Comparison of ENCODE assay signal across 8 cellular contexts in genomic region chr3:150925751-150926201, GRCh38.
DNase-seq lines count a peak whose midpoint lies in the region; ATAC-seq and TF ChIP-seq lines count a peak whose summit lies in the region.

No MANE protein-coding gene starts in this region.

- TF ChIP-seq CTCF in AG09319 (IDR thresholded peaks at IDR 0.05; ENCODE audit: low read depth, low read length) (peak; percentile 50), fibroblast of mammary gland (conservative IDR thresholded peaks at IDR 0.05; ENCODE audit: control insufficient read depth, insufficient read depth, low read depth, low read length) (peak; percentile 63)

- ATAC-seq in GM18867 (IDR thresholded peaks at IDR 0.05; ENCODE audit: unreplicated experiment), result peak; percentile 96
- ATAC-seq in HG03103 (IDR thresholded peaks at IDR 0.05; ENCODE audit: low read depth, unreplicated experiment), result peak; percentile 84

- H3K4me3 ChIP-seq in fibroblast of mammary gland (ENCODE audit: control insufficient read depth, low read depth, low read length), result no peak overlapping the region

- DNase-seq in AG09319 (ENCODE audit: extremely low read depth, low read depth), result no peak
- peak; percentile 78 for DNase-seq in NCI-H774 (lab: John Stamatoyannopoulos, UW)
- DNase-seq in activated CD8-positive, alpha-beta memory T cell treated with anti-CD3 and anti-CD28 coated beads, Interleukin-2, amount 50 U/mL, for 24 hours (ENCODE audit: extremely low read depth), result peak; percentile 6
- DNase-seq in fibroblast of mammary gland (ENCODE audit: low read depth), result peak; percentile 16
- DNase-seq in posterior cingulate gyrus, result peak in 7 of 10 donors; percentile 13 to 86 (median 32)
- no peak for DNase-seq in hippocampal formation (lab: John Stamatoyannopoulos, UW)

- intact Hi-C loops in posterior cingulate gyrus (cut with DNase I), result loop anchor here (10.0 kb wide), 1 partner anchor 219 kb away; no protein-coding TSS in a partner anchor

Comparison
In these comparisons a context has a peak if more than half of its experiments do, and no peak if none do; other contexts are left out.
1. DNase-seq: peak in NCI-H774 (single experiment), activated CD8-positive, alpha-beta memory T cell treated with anti-CD3 and anti-CD28 coated beads, Interleukin-2, amount 50 U/mL, for 24 hours (single experiment), fibroblast of mammary gland (single experiment) and posterior cingulate gyrus (7 of 10); none in AG09319 (single experiment) and hippocampal formation (0 of 2).